Comparison of ENCODE assay signal across 1 cellular context in genomic region chr5:148383564-148384388, GRCh38.
TF ChIP-seq lines count a peak whose summit lies in the region.

TSS of gene FBXO38 (plus strand) at chr5:148383958. CDS start at chr5:148394777, 10,819 bp downstream.

TF ChIP-seq in A549, 52 proteins besides CTCF, POLR2A, EP300 and RAD21 (continued from another document):
- TF ChIP-seq RARB (CRISPR knock-in tag; IDR thresholded peaks at IDR 0.05) (0 out of 2 replicates have a peak, but pooled peaks have one; percentile 57), MAX (IDR thresholded peaks at IDR 0.05) (peak; percentile 93), SREBF2 (IDR thresholded peaks at IDR 0.05) (no peak), ESRRA (IDR thresholded peaks at IDR 0.05; ENCODE audit: borderline replicate concordance, low read length) (peak; percentile 9; the same call in 1 of the 2 replicates), BCL3 (IDR thresholded peaks at IDR 0.05) (no peak), CHD4 (IDR thresholded peaks at IDR 0.05; ENCODE audit: borderline replicate concordance) (no peak), RCOR1 (IDR thresholded peaks at IDR 0.05; ENCODE audit: low read depth, low read length) (no peak), POLR2AphosphoS2 (conservative IDR thresholded peaks at IDR 0.05; ENCODE audit: low read length) (no peak), FOXS1 (CRISPR knock-in tag; IDR thresholded peaks at IDR 0.05) (no peak), HOXB13 (CRISPR knock-in tag; IDR thresholded peaks at IDR 0.05; ENCODE audit: low read depth) (peak; percentile 37; the same call in 1 of the 2 replicates), EHF (CRISPR knock-in tag; IDR thresholded peaks at IDR 0.05) (no peak), PHF8 (IDR thresholded peaks at IDR 0.05; ENCODE audit: borderline replicate concordance, low read depth) (peak; percentile 99), MYC (IDR thresholded peaks at IDR 0.05; ENCODE audit: borderline replicate concordance, low read length) (no peak), HOXA7 (CRISPR knock-in tag; IDR thresholded peaks at IDR 0.05) (no peak), GATA3 (IDR thresholded peaks at IDR 0.05; ENCODE audit: borderline replicate concordance) (no peak), ZFP36 (IDR thresholded peaks at IDR 0.05; ENCODE audit: borderline replicate concordance, partially characterized antibody) (no peak)
TF ChIP-seq in A549: peak in this region for 12.
